Comparison of ENCODE assay signal across 25 cellular contexts in genomic region chr1:234141006-234141405, GRCh38.
"Had no signal": no experiment of that assay in that cellular context is flagged by ENCODE, and none has a peak within 500 bp of the region (broad histone marks: within the 10 kb centered on the region; RNA-seq: fewer than 3 reads in every experiment).

No MANE protein-coding gene starts in this region.

- H3K4me2 ChIP-seq: KMS-11, PC-9 had no signal

- H3K9ac ChIP-seq: KMS-11 had no signal

- H3K27ac Mint-ChIP-seq: activated CD8-positive, alpha-beta T cell treated with anti-CD3 and anti-CD28 coated beads for 36 hours; activated naive CD4-positive, alpha-beta T cell treated with anti-CD3 and anti-CD28 coated beads, Interleukin-2, amount 10 ng/mL, durations not matched to agents 7 days and 5 days; activated naive CD8-positive, alpha-beta T cell treated with anti-CD3 and anti-CD28 coated beads for 36 hours; activated T-cell treated with anti-CD3 and anti-CD28 coated beads, Interleukin-2, amount 50 U/mL, for 72 hours; activated T-helper 2 cell treated with anti-CD3 and anti-CD28 coated beads, Interferon-gamma antibody, Interleukin-2, Interleukin-4, amounts not matched to agents 10 μg/mL and 5 μg/mL and 100 μg/mL, durations not matched to agents 14 hours and 24 hours and 36 hours; T-helper 1 cell treated with Interleukin-12 subunit alpha and Interleukin-12 subunit beta and Interleukin-4 antibody, amounts not matched to agents 30 μg/mL and 1 μg/mL, for 36 hours had no signal

- H3K36me3 ChIP-seq: adrenal gland, breast epithelium had no signal

- H3K36me3 Mint-ChIP-seq: activated naive CD4-positive, alpha-beta T cell treated with anti-CD3 and anti-CD28 coated beads, Interleukin-2, amount 10 ng/mL, durations not matched to agents 7 days and 5 days; activated naive CD8-positive, alpha-beta T cell treated with anti-CD3 and anti-CD28 coated beads for 36 hours had no signal

- H3K4me1 ChIP-seq: adrenal gland, breast epithelium had no signal

- DNase-seq: activated CD4-positive, alpha-beta T cell treated with anti-CD3 and anti-CD28 coated beads for 4 hours; activated CD8-positive, alpha-beta memory T cell treated with anti-CD3 and anti-CD28 coated beads, Interleukin-2, amount 50 U/mL, for 4 hours; activated CD8-positive, alpha-beta T cell treated with anti-CD3 and anti-CD28 coated beads for 36 hours; activated gamma-delta T cell treated with Interleukin-2 at 50 U/mL for 16 hours; activated naive CD4-positive, alpha-beta T cell treated with anti-CD3 and anti-CD28 coated beads, Interleukin-2, amount 10 ng/mL, durations not matched to agents 7 days and 5 days; activated naive CD8-positive, alpha-beta T cell treated with anti-CD3 and anti-CD28 coated beads for 36 hours; activated T-cell treated with anti-CD3 and anti-CD28 coated beads, Interleukin-2, amount 50 U/mL, for 72 hours; adrenal gland; anterior cingulate cortex; caudate nucleus; NCI-H1105 treated with DMSO at 0.1 percent for 48 hours; NCI-H1436 treated with DMSO at 0.1 percent for 48 hours; NCI-H187; NCI-H2081; NCI-H446; NCI-H524; PC-9; SIG-M5; SW 1271 had no signal

- H3K4me3 Mint-ChIP-seq: activated CD8-positive, alpha-beta T cell treated with anti-CD3 and anti-CD28 coated beads for 36 hours; activated naive CD4-positive, alpha-beta T cell treated with anti-CD3 and anti-CD28 coated beads, Interleukin-2, amount 10 ng/mL, durations not matched to agents 7 days and 5 days; activated naive CD8-positive, alpha-beta T cell treated with anti-CD3 and anti-CD28 coated beads for 36 hours; activated T-cell treated with anti-CD3 and anti-CD28 coated beads, Interleukin-2, amount 50 U/mL, for 72 hours; T-helper 1 cell treated with Interleukin-12 subunit alpha and Interleukin-12 subunit beta and Interleukin-4 antibody, amounts not matched to agents 30 μg/mL and 1 μg/mL, for 36 hours had no signal

- ATAC-seq: activated CD4-positive, CD25-positive, alpha-beta regulatory T cell treated with anti-CD3 and anti-CD28 coated beads, Interleukin-2, amount 50 U/mL, for 24 hours; activated CD8-positive, alpha-beta T cell treated with anti-CD3 and anti-CD28 coated beads for 36 hours; activated T-cell treated with anti-CD3 and anti-CD28 coated beads, Interleukin-2, amount 50 U/mL, for 72 hours had no signal

- H3K9me3 ChIP-seq: adrenal gland, breast epithelium had no signal

- H3K4me3 ChIP-seq: adrenal gland, breast epithelium, PC-9, SK-N-MC had no signal

- H3K27ac ChIP-seq: adrenal gland, breast epithelium, KMS-11, PC-9, SK-N-MC had no signal

- H3K9me3 Mint-ChIP-seq: activated CD8-positive, alpha-beta T cell treated with anti-CD3 and anti-CD28 coated beads for 36 hours; activated naive CD4-positive, alpha-beta T cell treated with anti-CD3 and anti-CD28 coated beads, Interleukin-2, amount 10 ng/mL, durations not matched to agents 7 days and 5 days; activated naive CD8-positive, alpha-beta T cell treated with anti-CD3 and anti-CD28 coated beads for 36 hours; activated T-cell treated with anti-CD3 and anti-CD28 coated beads, Interleukin-2, amount 50 U/mL, for 72 hours; activated T-helper 2 cell treated with anti-CD3 and anti-CD28 coated beads, Interferon-gamma antibody, Interleukin-2, Interleukin-4, amounts not matched to agents 10 μg/mL and 5 μg/mL and 100 μg/mL, durations not matched to agents 14 hours and 24 hours and 36 hours; T-helper 1 cell treated with Interleukin-12 subunit alpha and Interleukin-12 subunit beta and Interleukin-4 antibody, amounts not matched to agents 30 μg/mL and 1 μg/mL, for 36 hours had no signal

- H3K4me1 Mint-ChIP-seq: activated naive CD4-positive, alpha-beta T cell treated with anti-CD3 and anti-CD28 coated beads, Interleukin-2, amount 10 ng/mL, durations not matched to agents 7 days and 5 days; activated naive CD8-positive, alpha-beta T cell treated with anti-CD3 and anti-CD28 coated beads for 36 hours had no signal

- H2AFZ ChIP-seq: PC-9 had no signal
